8 cellular contexts compared by ENCODE assay signal in the genomic region with DNA sequence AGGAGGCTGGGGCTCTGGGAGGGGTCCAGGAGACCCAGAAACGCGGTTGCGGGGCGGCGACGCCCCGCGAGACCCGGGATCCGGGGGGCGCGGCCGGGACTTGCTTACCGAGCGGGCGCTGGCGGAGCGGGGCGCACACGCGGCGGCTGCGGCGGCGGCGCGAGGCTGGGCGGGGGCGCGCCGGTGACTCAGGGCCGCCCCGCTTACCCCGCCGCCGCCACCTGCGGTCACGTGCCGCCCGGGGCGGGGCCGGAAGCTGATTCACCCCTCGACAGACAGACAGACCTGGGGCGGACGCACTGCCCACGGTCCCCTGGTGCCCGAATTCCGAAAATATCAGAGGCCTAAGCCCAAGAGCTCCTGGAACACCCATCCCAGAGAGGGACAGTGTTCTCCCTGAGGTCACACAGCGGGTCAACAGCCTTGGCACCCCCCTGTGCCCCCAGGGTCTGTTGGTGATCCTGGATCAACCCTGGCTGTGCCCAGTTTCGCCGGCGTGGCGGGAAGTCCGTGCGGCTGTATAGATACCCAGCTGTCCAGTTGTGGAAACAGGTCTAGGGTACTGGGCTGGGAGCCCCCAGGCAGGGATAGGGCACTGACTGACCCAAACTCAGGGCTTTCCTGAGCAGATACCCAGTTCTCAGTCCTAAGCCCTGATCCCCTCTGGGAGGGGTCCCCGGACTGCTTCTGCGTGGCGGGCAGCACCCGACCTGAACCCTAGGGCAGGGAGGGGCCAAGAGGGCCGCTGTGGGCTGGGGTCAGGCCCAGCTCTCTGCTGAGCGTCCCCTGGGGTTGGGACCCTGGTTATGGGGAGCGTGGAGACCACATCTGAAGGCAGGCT. TPM values are rescaled to one million over a fixed set of nuclear protein-coding genes. Genes with fewer than 3 reads are reported as not detected.
DNase-seq lines count a peak whose midpoint lies in the region; ATAC-seq and TF ChIP-seq lines count a peak whose summit lies in the region.

TSS of gene FAM83G (minus strand) at position 164 of the 841 bp plus-strand sequence. CDS start 723 bp downstream, outside the sequence.

- H3K36me3 Mint-ChIP-seq in central memory CD8-positive, alpha-beta T cell (ENCODE audit: insufficient read depth), result peaks cover 8% of the 10 kb centered on the region

- no peaks in the 10 kb centered on the region for H4K20me1 ChIP-seq in GM23248 (ENCODE audit: insufficient read depth)
- no peaks in the 10 kb centered on the region; the same call in 1 of the 2 replicates for H4K20me1 ChIP-seq in MM.1S (ENCODE audit: insufficient read depth, low read length)

- H3K4me2 ChIP-seq in GM23248 (ENCODE audit: unreplicated experiment) (peak within 1 kb of the TSS; percentile 92), MM.1S (ENCODE audit: low read depth, low read length) (peak within 1 kb of the TSS; percentile 86)

- peak within 1 kb of the TSS; percentile 85 for H3K27ac Mint-ChIP-seq in central memory CD8-positive, alpha-beta T cell (ENCODE audit: low read depth)

- H2AFZ ChIP-seq in GM23248 (peak within 1 kb of the TSS; percentile 71), MM.1S (ENCODE audit: low read length) (peak within 1 kb of the TSS; percentile 89)

- H3F3A ChIP-seq in GM23248 (ENCODE audit: insufficient read depth) (peaks cover 28% of the 10 kb centered on the region), MM.1S (ENCODE audit: insufficient read depth, low read length) (peaks cover 11% of the 10 kb centered on the region; the same call in 1 of the 2 replicates)

- in situ Hi-C loops in GM23248 (cut with MboI), result no loop called here

- no peaks in the 10 kb centered on the region for H3K27me3 ChIP-seq in GM23248 (replicated peaks; ENCODE audit: insufficient read depth)
- no peaks in the 10 kb centered on the region for H3K27me3 ChIP-seq in MM.1S (replicated peaks; ENCODE audit: insufficient read depth, low read length)

- H3K4me3 Mint-ChIP-seq in central memory CD8-positive, alpha-beta T cell, result peak within 1 kb of the TSS; percentile 80

- H3K79me2 ChIP-seq in GM23248 (ENCODE audit: insufficient read depth) (peaks cover 42% of the 10 kb centered on the region), MM.1S (ENCODE audit: low read length) (peaks cover 26% of the 10 kb centered on the region)

- H3K36me3 ChIP-seq in GM23248 (ENCODE audit: low read depth) (no peaks in the 10 kb centered on the region), MM.1S (replicated peaks; ENCODE audit: insufficient read depth, low read length) (no peaks in the 10 kb centered on the region)

- WGBS in GM23248 (ENCODE audit: low coverage in 1 of 2, low lambda C conversion rate in 2 of 2, missing lambda C conversion rate in 2 of 2), 2 experiments, result 26 to 36% methylated on average over 26 to 30 of the region's 62 CpGs

- H3K4me1 ChIP-seq in GM23248 (ENCODE audit: insufficient read depth) (peaks cover 24% of the 10 kb centered on the region), MM.1S (ENCODE audit: low read length) (peaks cover 13% of the 10 kb centered on the region)

- peak within 1 kb of the TSS; percentile 74 for H3K27ac ChIP-seq in GM23248
- H3K27ac ChIP-seq in MM.1S (ENCODE audit: low read length), result no peak within 1 kb of the TSS

- peak within 1 kb of the TSS; percentile 92 for H3K9ac ChIP-seq in GM23248
- H3K9ac ChIP-seq in MM.1S (ENCODE audit: low read length), result peak within 1 kb of the TSS; percentile 79

- H3K4me3 ChIP-seq in GM23248 (peak within 1 kb of the TSS; percentile 79), MM.1S (ENCODE audit: low read length) (peak within 1 kb of the TSS; percentile 85)

- no peaks in the 10 kb centered on the region for H3K27me3 Mint-ChIP-seq in central memory CD8-positive, alpha-beta T cell

- ATAC-seq in central memory CD8-positive, alpha-beta T cell (replicated peaks; ENCODE audit: extremely low read depth, poor library complexity, severe bottlenecking), result peak; percentile 89
- peak; percentile 77 for ATAC-seq in left lobe of liver

- no peaks in the 10 kb centered on the region for H3K9me2 ChIP-seq in GM23248 (ENCODE audit: insufficient read depth)
- H3K9me2 ChIP-seq in MM.1S (replicated peaks; ENCODE audit: insufficient read depth, low read length), result no peaks in the 10 kb centered on the region

- H3K9me3 ChIP-seq in GM23248 (ENCODE audit: low read depth) (no peaks in the 10 kb centered on the region), MM.1S (replicated peaks; ENCODE audit: insufficient read depth, low read length) (no peaks in the 10 kb centered on the region)

- no peaks in the 10 kb centered on the region for H3K9me3 Mint-ChIP-seq in central memory CD8-positive, alpha-beta T cell

- peaks cover 22% of the 10 kb centered on the region for H3K4me1 Mint-ChIP-seq in central memory CD8-positive, alpha-beta T cell

- TF ChIP-seq CTCF in MM.1S (IDR thresholded peaks at IDR 0.05; ENCODE audit: low read length), result no peak

- DNase-seq in ELR (ENCODE audit: low read depth) (peak; percentile 92), GM23248 (peak; percentile 92), MM.1S (peak; percentile 82), left lobe of liver (ENCODE audit: low spot score) (peak; percentile 89), SK-N-DZ (ENCODE audit: low spot score) (no peak)
- peak; percentile 74 for DNase-seq in activated CD4-positive, CD25-positive, alpha-beta regulatory T cell treated with anti-CD3 and anti-CD28 coated beads, Interleukin-2, amount 50 U/mL, for 16 hours (ENCODE audit: low read depth, low spot score)
- peak; percentile 70 to 71 for DNase-seq in central memory CD8-positive, alpha-beta T cell (ENCODE audit: low spot score in 2 of 2)
- peak; percentile 75 to 89 (median 82) for DNase-seq in stimulated activated CD4-positive, alpha-beta T cell treated with anti-CD3 and anti-CD28 coated beads, TNF-alpha, amount 100 ng/mL, for 1 hour (ENCODE audit: low read depth in 3 of 3, low spot score in 1 of 3)

RNA-seq across cellular contexts. Expression of gene FAM83G, which starts in this region (rescaled TPM):
- total RNA-seq in GM23248 (2014; rRNA removed; shearing (Covaris generic)), result 26.2 and 27.7 TPM in 2 replicates
- polyA plus RNA-seq in GM23248 (2016; fragmentation: Nextera tagmentation; extraction: Ambion mirVana), result 8.9 and 9.3 TPM in 2 replicates
- total RNA-seq in left lobe of liver, result 11.7 TPM
- polyA plus RNA-seq in SK-N-DZ (2014; cell fraction: cytosol; rRNA removed), result 0.08 TPM in 1 of 2 replicates, not detected in the other
- polyA plus RNA-seq in SK-N-DZ (2014; cell fraction: nucleus; rRNA removed), result not detected in 2 replicates
